ENCODE assay signal across 8 cellular contexts in the genomic region with DNA sequence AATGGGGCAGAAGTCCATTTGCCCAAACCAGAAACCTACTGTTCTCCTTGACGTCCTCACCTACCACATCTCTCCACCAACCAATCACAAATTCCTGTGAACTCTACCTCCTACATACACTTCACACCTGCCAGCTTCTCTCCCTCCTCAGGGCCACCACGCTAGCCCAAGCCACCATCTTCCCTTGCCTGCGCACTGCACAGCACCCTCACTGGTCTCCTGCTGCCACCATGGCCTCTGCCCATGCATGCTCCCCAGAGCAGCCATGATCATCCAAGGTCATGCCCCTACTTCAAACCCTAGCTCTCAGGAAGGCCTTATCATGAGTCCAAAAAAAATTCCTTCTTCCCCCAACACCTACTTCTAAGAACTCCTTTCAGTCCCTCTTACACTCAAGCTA. TPM values are rescaled to one million over a fixed set of nuclear protein-coding genes. Genes with fewer than 3 reads are reported as not detected.
DNase-seq lines count a peak whose midpoint lies in the region; ATAC-seq and TF ChIP-seq lines count a peak whose summit lies in the region.

No MANE protein-coding gene starts in this region.

- H3K27me3 ChIP-seq in CD4-positive, alpha-beta memory T cell (ENCODE audit: insufficient read depth, low read length), result peaks cover 9% of the 10 kb centered on the region
- H3K27me3 ChIP-seq in PC-9 (ENCODE audit: insufficient read depth, low read depth) (peaks cover 36% of the 10 kb centered on the region), endocrine pancreas (ENCODE audit: control insufficient read depth, insufficient read depth, low read length) (no peaks in the 10 kb centered on the region), parathyroid adenoma (ENCODE audit: control insufficient read depth, insufficient read depth, low read length) (no peaks in the 10 kb centered on the region), SJCRH30 (peaks cover 13% of the 10 kb centered on the region; the same call in 1 of the 2 replicates)

- H3K4me3 Mint-ChIP-seq in CD4-positive, alpha-beta memory T cell, result peak overlapping the region; percentile 77 to 91 (median 84)

- H3K79me2 ChIP-seq in PC-9 (ENCODE audit: low read depth) (no peaks in the 10 kb centered on the region), parathyroid adenoma (no peaks in the 10 kb centered on the region)

- H3K27ac ChIP-seq in CD4-positive, alpha-beta memory T cell (ENCODE audit: low read depth, low read length), result no peak overlapping the region
- H3K27ac ChIP-seq in PC-9, result no peak overlapping the region
- H3K27ac ChIP-seq in parathyroid adenoma, result no peak overlapping the region
- no peak overlapping the region for H3K27ac ChIP-seq in SJCRH30

- peaks cover 15 to 17% of the 10 kb centered on the region in 2 donors for H3K27me3 Mint-ChIP-seq in CD4-positive, alpha-beta memory T cell

- no peaks in the 10 kb centered on the region for H3K9me2 ChIP-seq in PC-9 (ENCODE audit: insufficient read depth)

- CTCF ChIA-PET in CD4-positive, alpha-beta memory T cell (lab: Charles Lee; ENCODE audit: partially characterized antibody), result interaction anchor here (0.7 to 2.1 kb wide), 30 partner anchors 8 to 616 kb away, joined by 3 to 14 read pairs (median 4); no protein-coding TSS in a partner anchor
- CTCF ChIA-PET in PC-9 (lab: Charles Lee), result interaction anchor here (0.5 to 2.4 kb wide), 26 partner anchors 10 to 617 kb away, joined by 3 to 22 read pairs (median 5); no protein-coding TSS in a partner anchor

- peak in 1 of 5 donors; percentile 4 for DNase-seq in CD4-positive, alpha-beta memory T cell
- no peak for DNase-seq in PC-9
- DNase-seq in amygdala (lab: John Stamatoyannopoulos, UW), result no peak
- no peak for DNase-seq in SJCRH30

- H3K9ac ChIP-seq in endocrine pancreas (ENCODE audit: control insufficient read depth, insufficient read depth, low read length) (no peak overlapping the region), parathyroid adenoma (no peak overlapping the region)

- H4K20me1 ChIP-seq in PC-9 (ENCODE audit: insufficient read depth), result no peaks in the 10 kb centered on the region

- H3K36me3 ChIP-seq in CD4-positive, alpha-beta memory T cell (ENCODE audit: insufficient read depth, low read length), result no peaks in the 10 kb centered on the region
- H3K36me3 ChIP-seq in PC-9 (ENCODE audit: low read depth) (no peaks in the 10 kb centered on the region), endocrine pancreas (ENCODE audit: control insufficient read depth, insufficient read depth, low read length) (no peaks in the 10 kb centered on the region), parathyroid adenoma (ENCODE audit: control insufficient read depth, insufficient read depth, low read length) (no peaks in the 10 kb centered on the region), SJCRH30 (no peaks in the 10 kb centered on the region)

- no peak for ATAC-seq in HG02763 (IDR thresholded peaks at IDR 0.05; ENCODE audit: unreplicated experiment)
- no peak for ATAC-seq in GM21367 (IDR thresholded peaks at IDR 0.05; ENCODE audit: unreplicated experiment)

- POLR2A ChIA-PET in CD4-positive, alpha-beta memory T cell (lab: Charles Lee; ENCODE audit: partially characterized antibody), result interaction anchor here (1.2 to 2.7 kb wide), 6 partner anchors 77 to 243 kb away, joined by 3 to 14 read pairs (median 6); a partner anchor contains a TSS
- POLR2A ChIA-PET in PC-9 (lab: Charles Lee; ENCODE audit: unreplicated experiment), result interaction anchor here (0.5 to 0.7 kb wide), 3 partner anchors 101 to 204 kb away, joined by 5 to 21 read pairs (median 8); no protein-coding TSS in a partner anchor

- BruUV-seq in PC-9 (replicated peaks; lab: Mats Ljungman, UMichigan), result no TSS peak

- peak overlapping the region; percentile 9 to 68 for H3K4me3 ChIP-seq in CD4-positive, alpha-beta memory T cell (ENCODE audit: low read length in 2 of 2)
- H3K4me3 ChIP-seq in PC-9, result peak overlapping the region; percentile 60; the same call in 1 of the 2 replicates
- H3K4me3 ChIP-seq in endocrine pancreas (ENCODE audit: control insufficient read depth, insufficient read depth, low read length), result peak overlapping the region; percentile 54
- peak overlapping the region; percentile 56 for H3K4me3 ChIP-seq in parathyroid adenoma (ENCODE audit: low read depth, low read length)
- no peak overlapping the region for H3K4me3 ChIP-seq in SJCRH30

- H2AFZ ChIP-seq in PC-9 (peak overlapping the region; percentile 68; the same call in 1 of the 2 replicates), parathyroid adenoma (peak overlapping the region; percentile 65)

- no peaks in the 10 kb centered on the region for H3K36me3 Mint-ChIP-seq in CD4-positive, alpha-beta memory T cell

- peaks cover 45% of the 10 kb centered on the region for H3K4me1 ChIP-seq in CD4-positive, alpha-beta memory T cell (ENCODE audit: insufficient read depth, low read length)
- H3K4me1 ChIP-seq in PC-9 (replicated peaks; ENCODE audit: insufficient read depth) (peaks cover 41% of the 10 kb centered on the region), endocrine pancreas (ENCODE audit: control insufficient read depth, insufficient read depth, low read length) (peaks cover 7% of the 10 kb centered on the region), parathyroid adenoma (peaks cover 15% of the 10 kb centered on the region), SJCRH30 (peaks cover 12% of the 10 kb centered on the region; the same call in 1 of the 2 replicates)

- H3K9me3 ChIP-seq in CD4-positive, alpha-beta memory T cell (ENCODE audit: control insufficient read depth in 1 of 2, low read length in 2 of 2), result no peaks in the 10 kb centered on the region
- H3K9me3 ChIP-seq in PC-9 (ENCODE audit: insufficient read depth, low read depth), result no peaks in the 10 kb centered on the region
- no peaks in the 10 kb centered on the region for H3K9me3 ChIP-seq in endocrine pancreas (ENCODE audit: control insufficient read depth, low read length)
- no peaks in the 10 kb centered on the region for H3K9me3 ChIP-seq in parathyroid adenoma (ENCODE audit: control insufficient read depth, low read length)
- no peaks in the 10 kb centered on the region for H3K9me3 ChIP-seq in SJCRH30 (replicated peaks)

- peaks cover 24% of the 10 kb centered on the region for H3F3A ChIP-seq in PC-9 (ENCODE audit: insufficient read depth, low read depth)

- TF ChIP-seq CTCF in PC-9 (conservative IDR thresholded peaks at IDR 0.05) (no peak), parathyroid adenoma (IDR thresholded peaks at IDR 0.05) (no peak)

- H3K4me2 ChIP-seq in PC-9, result peak overlapping the region; percentile 85
- H3K4me2 ChIP-seq in parathyroid adenoma (ENCODE audit: low read length), result peak overlapping the region; percentile 80

- peaks cover 0 to 3% (median 0%) of the 10 kb centered on the region in 8 donors for H3K9me3 Mint-ChIP-seq in CD4-positive, alpha-beta memory T cell

- H3K27ac Mint-ChIP-seq in CD4-positive, alpha-beta memory T cell, result peak overlapping the region; percentile 45 to 86 (median 75)

- peaks cover 31 to 68% (median 46%) of the 10 kb centered on the region in 4 donors for H3K4me1 Mint-ChIP-seq in CD4-positive, alpha-beta memory T cell

- intact Hi-C loops in CD4-positive, alpha-beta memory T cell (cut with micrococcal nuclease), result no loop called here
- intact Hi-C loops in PC-9 (cut with micrococcal nuclease; ENCODE audit: unreplicated experiment), result no loop called here

RNA-seq across cellular contexts. Expression of a gene that starts 1.1 kb away (rescaled TPM):
- under 1 TPM; 0.29 to 0.67 TPM for total RNA-seq in CD4-positive, alpha-beta memory T cell
- polyA plus RNA-seq in CD4-positive, alpha-beta memory T cell, result under 1 TPM; 0.04 to 0.79 TPM
- total RNA-seq in PC-9 (2021), result 12.0 and 15.7 TPM in 2 replicates
- total RNA-seq in SJCRH30 (2014; rRNA removed; shearing (Covaris generic)), result 16.4 and 16.6 TPM in 2 replicates
